Comparison of ENCODE assay signal across 12 cellular contexts in the genomic region with DNA sequence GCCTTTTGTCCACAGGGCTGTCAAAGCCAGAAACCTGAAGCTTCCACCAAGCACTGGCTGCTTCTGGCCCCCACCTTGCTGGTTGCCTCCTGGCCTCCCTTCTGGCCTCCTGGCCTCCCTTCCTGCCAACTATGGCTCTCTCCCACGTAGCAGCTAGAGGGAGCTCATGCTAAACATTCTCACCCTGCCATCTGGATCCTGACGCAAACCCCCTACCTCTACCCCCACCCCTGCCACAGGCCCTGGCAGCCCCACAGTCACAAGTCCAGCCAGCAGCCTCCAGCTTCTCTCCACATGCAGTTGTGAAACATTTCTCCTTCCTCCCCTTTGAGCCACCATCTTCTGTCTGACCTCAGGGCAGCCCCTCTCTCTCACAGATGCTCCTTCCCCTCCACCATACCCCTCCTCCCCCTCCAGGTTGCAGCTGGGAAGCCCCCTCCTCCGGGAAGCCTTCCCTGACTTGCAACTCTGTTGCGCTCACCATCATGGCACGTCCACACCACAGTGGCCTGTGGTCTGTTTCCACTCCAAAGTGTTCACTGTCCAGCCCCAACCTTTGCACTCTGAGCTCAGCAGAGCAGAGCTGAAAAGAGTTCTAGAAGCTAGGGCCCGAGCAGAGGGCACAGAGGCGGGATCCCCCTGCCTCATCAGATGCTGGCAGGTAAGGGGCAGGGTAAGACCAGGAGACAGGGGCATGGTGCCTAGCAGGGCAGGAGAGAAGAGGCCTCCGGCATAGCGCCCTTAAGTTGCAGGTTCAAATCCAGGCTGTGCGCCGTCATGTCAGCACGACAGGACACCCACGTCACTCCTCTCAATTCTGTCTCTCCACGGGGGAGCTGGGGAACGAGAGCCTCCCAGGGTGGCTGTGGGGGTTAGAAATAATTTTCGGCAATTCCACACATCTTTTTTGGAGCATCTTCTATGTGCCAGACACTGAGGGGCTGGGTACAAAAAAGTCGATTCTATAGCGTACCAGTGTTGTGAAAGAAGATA. TPM values are rescaled to one million over a fixed set of nuclear protein-coding genes. Genes with fewer than 3 reads are reported as not detected.
DNase-seq lines count a peak whose midpoint lies in the region; ATAC-seq, FAIRE-seq and TF ChIP-seq lines count a peak whose summit lies in the region.
"Had no signal": no experiment of that assay in that cellular context is flagged by ENCODE, and none has a peak within 500 bp of the region (broad histone marks: within the 10 kb centered on the region; RNA-seq: fewer than 3 reads in every experiment).

No MANE protein-coding gene starts in this region.

- H3K9ac ChIP-seq in H1 (replicated peaks in 1 of 4; ENCODE audit: extremely low read depth in 1 of 4, low read depth in 3 of 4, low read length in 3 of 4): no peak overlapping the region

- H2BK120ac ChIP-seq in H1 (replicated peaks; ENCODE audit: low read depth, low read length): no peak overlapping the region

- H4K91ac ChIP-seq in H1 (replicated peaks; ENCODE audit: insufficient read length, low read length): no peak overlapping the region

- no peak overlapping the region for H2AFZ ChIP-seq in H1 (ENCODE audit: low read length)

- H3K4me1 ChIP-seq in H1 (replicated peaks in 1 of 4; ENCODE audit: control insufficient read depth in 3 of 4, insufficient read depth in 4 of 4, low read length in 3 of 4): peaks cover 0 to 16% (median 10%) of the 10 kb centered on the region in 4 experiments; a peak in 6 of 7 replicates
- no peaks in the 10 kb centered on the region for H3K4me1 ChIP-seq in CD8-positive, alpha-beta T cell (ENCODE audit: insufficient read depth, low read length)

- H3K4me3 ChIP-seq in H1 (ENCODE audit: extremely low read depth in 1 of 4, insufficient read depth in 2 of 4, low read depth in 3 of 4, low read length in 4 of 4): no peak overlapping the region
- no peak overlapping the region for H3K4me3 ChIP-seq in CD8-positive, alpha-beta T cell (ENCODE audit: low read depth, low read length)

- H3K79me1 ChIP-seq in H1 (ENCODE audit: low read depth, low read length): peaks cover 16% of the 10 kb centered on the region

- H3K36me3 Mint-ChIP-seq in activated naive CD4-positive, alpha-beta T cell treated with anti-CD3 and anti-CD28 coated beads, Interleukin-2, amount 50 U/mL, for 24 hours: peaks cover 2% of the 10 kb centered on the region
- no peaks in the 10 kb centered on the region for H3K36me3 Mint-ChIP-seq in CD8-positive, alpha-beta T cell

- no peak overlapping the region for H2BK12ac ChIP-seq in H1 (ENCODE audit: low read depth, low read length)

- H2BK15ac ChIP-seq in H1 (ENCODE audit: low read length): no peak overlapping the region

- no peak overlapping the region for H3K23ac ChIP-seq in H1 (ENCODE audit: insufficient read length)

- peak; percentile 37 to 53 (median 41) for TF ChIP-seq CTCF in H1 (IDR thresholded peaks at IDR 0.05; ENCODE audit: control extremely low read depth in 1 of 3, insufficient read depth in 1 of 3, low read depth in 1 of 3, low read length in 3 of 3)
- TF ChIP-seq CTCF in CD8-positive, alpha-beta T cell (IDR thresholded peaks at IDR 0.05): no peak

- H3K4me1 Mint-ChIP-seq in activated naive CD4-positive, alpha-beta T cell treated with anti-CD3 and anti-CD28 coated beads, Interleukin-2, amount 50 U/mL, for 24 hours: peaks cover 45% of the 10 kb centered on the region
- H3K4me1 Mint-ChIP-seq in CD8-positive, alpha-beta T cell (ENCODE audit: low read depth): peaks cover 30% of the 10 kb centered on the region

- H4K5ac ChIP-seq in H1 (ENCODE audit: insufficient read length, low read depth, low read length): no peak overlapping the region

- ATAC-seq in CD8-positive, alpha-beta T cell: no peak
- ATAC-seq in GM21367 (IDR thresholded peaks at IDR 0.05; ENCODE audit: unreplicated experiment): no peak

- no peak for FAIRE-seq in H1 (lab: Jason Lieb, UNC)

- intact Hi-C loops in CD8-positive, alpha-beta T cell (cut with DNase I, micrococcal nuclease): loop anchor here (5.0 to 10.0 kb wide), 2 partner anchors 276 to 289 kb away; a partner anchor contains a TSS

- TF ChIP-seq POLR2A in H1 (IDR thresholded peaks at IDR 0.05; ENCODE audit: control extremely low read depth in 1 of 2, low read depth in 2 of 2, low read length in 2 of 2): no peak

- H3K56ac ChIP-seq in H1 (replicated peaks; ENCODE audit: insufficient read length, low read depth, low read length): no peak overlapping the region

- DNase-seq in activated naive CD4-positive, alpha-beta T cell treated with anti-CD3 and anti-CD28 coated beads, Interleukin-2, amount 50 U/mL, for 16 hours: no peak
- DNase-seq in NCI-H82 (lab: John Stamatoyannopoulos, UW) (peak; percentile 79), H1 (ENCODE audit: low read depth in 1 of 2, low spot score in 2 of 2) (no peak), iPS-NIHi11 (ENCODE audit: low spot score) (no peak), H4 (ENCODE audit: low spot score) (no peak)
- DNase-seq in CD8-positive, alpha-beta T cell: no peak
- DNase-seq: NCI-H510A treated with DMSO at 0.1 percent for 48 hours; occipital lobe; SIG-M5; stimulated activated CD8-positive, alpha-beta memory T cell treated with anti-CD3 and anti-CD28 coated beads, Interleukin-4, amount 100 ng/mL, for 48 hours had no signal

- H3K9me3 ChIP-seq in H1 (ENCODE audit: insufficient read depth in 2 of 2, low read depth in 1 of 2, low read length in 1 of 2): no peaks in the 10 kb centered on the region
- H3K9me3 ChIP-seq in CD8-positive, alpha-beta T cell (ENCODE audit: low read length): no peaks in the 10 kb centered on the region

- H2BK20ac ChIP-seq in H1 (ENCODE audit: low read length): no peak overlapping the region

- H3K4me3 Mint-ChIP-seq in activated naive CD4-positive, alpha-beta T cell treated with anti-CD3 and anti-CD28 coated beads, Interleukin-2, amount 50 U/mL, for 24 hours: no peak overlapping the region
- H3K4me3 Mint-ChIP-seq in CD8-positive, alpha-beta T cell: no peak overlapping the region

- peak overlapping the region; percentile 12 for H3K27ac Mint-ChIP-seq in activated naive CD4-positive, alpha-beta T cell treated with anti-CD3 and anti-CD28 coated beads, Interleukin-2, amount 50 U/mL, for 24 hours
- H3K27ac Mint-ChIP-seq in CD8-positive, alpha-beta T cell: no peak overlapping the region

- no peaks in the 10 kb centered on the region for H3K36me3 ChIP-seq in H1 (ENCODE audit: control insufficient read depth in 2 of 4, insufficient read depth in 4 of 4, low read length in 3 of 4)
- H3K36me3 ChIP-seq in CD8-positive, alpha-beta T cell (ENCODE audit: insufficient read depth, low read length): no peaks in the 10 kb centered on the region

- no peak overlapping the region for H3K4ac ChIP-seq in H1 (replicated peaks; ENCODE audit: insufficient read length, low read depth, low read length)

- TF ChIP-seq EP300 in H1 (IDR thresholded peaks at IDR 0.05; ENCODE audit: borderline replicate concordance in 1 of 2, low read depth in 2 of 2, low read length in 2 of 2): no peak

- peaks cover 21 to 24% of the 10 kb centered on the region in 2 experiments for H4K20me1 ChIP-seq in H1 (replicated peaks in 1 of 2; ENCODE audit: control insufficient read depth in 1 of 2, insufficient read depth in 2 of 2, low read length in 2 of 2)

- WGBS in H1 (ENCODE audit: extremely low coverage in 1 of 2, insufficient coverage in 1 of 2, insufficient read length in 1 of 2, insufficient replicate concordance in 2 of 2, low coverage in 1 of 2, low lambda C conversion rate in 2 of 2, missing lambda C conversion rate in 1 of 2), 2 experiments: 80% methylated on average over 16 of the region's 18 CpGs; no CpG with 5 or more reads in 1 of the 2 experiments

- no peaks in the 10 kb centered on the region for H3K23me2 ChIP-seq in H1 (ENCODE audit: low read depth, low read length)

- peaks cover 32 to 99% of the 10 kb centered on the region in 2 experiments for H3K79me2 ChIP-seq in H1 (ENCODE audit: control insufficient read depth in 1 of 2, insufficient read depth in 2 of 2, low read length in 2 of 2)

- TF ChIP-seq RAD21 in H1 (IDR thresholded peaks at IDR 0.05 in 1 of 2, conservative IDR thresholded peaks at IDR 0.05 in 1 of 2; ENCODE audit: low read depth in 2 of 2, low read length in 2 of 2): peak; percentile 40 to 52; a peak in 3 of 4 replicates

- no peak overlapping the region for H3K27ac ChIP-seq in H1 (ENCODE audit: low read depth, low read length)
- no peak overlapping the region for H3K27ac ChIP-seq in CD8-positive, alpha-beta T cell (ENCODE audit: low read depth, low read length)

- no peak overlapping the region for H4K8ac ChIP-seq in H1 (ENCODE audit: extremely low read depth, insufficient read depth, low read length)

- H2AK5ac ChIP-seq in H1 (ENCODE audit: low read depth, low read length): no peak overlapping the region

- H2BK5ac ChIP-seq in H1 (ENCODE audit: low read depth, low read length): 0 out of 2 replicates have a peak overlapping the region, but pooled peaks have one; percentile 49

- no peaks in the 10 kb centered on the region for H3K27me3 ChIP-seq in H1 (replicated peaks in 1 of 4; ENCODE audit: control insufficient read depth in 3 of 4, extremely low read depth in 1 of 4, insufficient read depth in 3 of 4, low read length in 3 of 4)
- no peaks in the 10 kb centered on the region for H3K27me3 ChIP-seq in CD8-positive, alpha-beta T cell (ENCODE audit: insufficient read depth, low read length)

- CTCF ChIA-PET in H1 (lab: Charles Lee; ENCODE audit: partially characterized antibody): interaction anchor here (0.6 to 13.2 kb wide), 32 partner anchors 9 to 281 kb away, joined by 3 to 171 read pairs (median 4); no protein-coding TSS in a partner anchor
- CTCF ChIA-PET in CD8-positive, alpha-beta T cell (lab: Charles Lee): interaction anchor here (1.0 to 3.3 kb wide), 8 partner anchors 14 to 281 kb away, joined by 3 to 35 read pairs (median 4); no protein-coding TSS in a partner anchor

- H3K27me3 Mint-ChIP-seq in activated naive CD4-positive, alpha-beta T cell treated with anti-CD3 and anti-CD28 coated beads, Interleukin-2, amount 50 U/mL, for 24 hours: no peaks in the 10 kb centered on the region
- no peaks in the 10 kb centered on the region for H3K27me3 Mint-ChIP-seq in CD8-positive, alpha-beta T cell (ENCODE audit: low read depth)

- H3K18ac ChIP-seq in H1 (ENCODE audit: extremely low read depth, low read length): no peak overlapping the region; the same call in none of the 2 replicates

- no peak overlapping the region for H3K4me2 ChIP-seq in H1 (ENCODE audit: insufficient read depth in 1 of 2, low read depth in 2 of 2, low read length in 2 of 2)

- no peak overlapping the region for H3K14ac ChIP-seq in H1 (ENCODE audit: insufficient read length)

- no peaks in the 10 kb centered on the region for H3K9me3 Mint-ChIP-seq in activated naive CD4-positive, alpha-beta T cell treated with anti-CD3 and anti-CD28 coated beads, Interleukin-2, amount 50 U/mL, for 24 hours
- no peaks in the 10 kb centered on the region for H3K9me3 Mint-ChIP-seq in CD8-positive, alpha-beta T cell

- POLR2A ChIA-PET in H1 (lab: Charles Lee; ENCODE audit: partially characterized antibody): interaction anchor here (0.6 to 1.7 kb wide), 5 partner anchors 49 to 208 kb away, joined by 3 to 6 read pairs (median 3); no protein-coding TSS in a partner anchor
- POLR2A ChIA-PET in CD8-positive, alpha-beta T cell (lab: Charles Lee): no interaction called here

RNA-seq across cellular contexts. Expression of a gene that starts 7.3 kb away (rescaled TPM):
- 112 and 119 TPM in 2 replicates for total RNA-seq in H1 (2021; fragmentation: NEBNext Ultra II Directional; extraction: Animal tissue kit (Norgen Biotek cat#: 25700))
- polyA plus RNA-seq in H1 (2011; rRNA removed): 95.6 and 158 TPM in 2 replicates
- polyA plus RNA-seq in H1 (2011; cell fraction: cytosol; rRNA removed): 70.7 TPM
- polyA plus RNA-seq in H1 (2011; cell fraction: nucleus; rRNA removed): 342 TPM
- 42.7 to 97.4 TPM (median 91.9 TPM) in 4 replicates for polyA plus RNA-seq in H1 (2012, experiment 1 of 2)
- polyA plus RNA-seq in H1 (2012, experiment 2 of 2): 55.8 TPM
- 81.7 TPM for polyA plus RNA-seq in H1 (2013, experiment 1 of 2)
- 76.2 TPM for polyA plus RNA-seq in H1 (2013, experiment 2 of 2)
- polyA minus RNA-seq in H1 (2011; rRNA and poly(A)+ RNA removed): 102 and 137 TPM in 2 replicates
- polyA minus RNA-seq in H1 (2011; cell fraction: cytosol; rRNA and poly(A)+ RNA removed): 97.0 TPM
- polyA minus RNA-seq in H1 (2011; cell fraction: nucleus; rRNA and poly(A)+ RNA removed): 130 TPM
- total RNA-seq in H4 (2014; rRNA removed; shearing (Covaris generic)): 5.2 and 10.9 TPM in 2 replicates
- 10 to 100 TPM; 19.9 to 20.5 TPM for total RNA-seq in CD8-positive, alpha-beta T cell
